Comparison of ENCODE assay signal across 9 cellular contexts in the genomic region with DNA sequence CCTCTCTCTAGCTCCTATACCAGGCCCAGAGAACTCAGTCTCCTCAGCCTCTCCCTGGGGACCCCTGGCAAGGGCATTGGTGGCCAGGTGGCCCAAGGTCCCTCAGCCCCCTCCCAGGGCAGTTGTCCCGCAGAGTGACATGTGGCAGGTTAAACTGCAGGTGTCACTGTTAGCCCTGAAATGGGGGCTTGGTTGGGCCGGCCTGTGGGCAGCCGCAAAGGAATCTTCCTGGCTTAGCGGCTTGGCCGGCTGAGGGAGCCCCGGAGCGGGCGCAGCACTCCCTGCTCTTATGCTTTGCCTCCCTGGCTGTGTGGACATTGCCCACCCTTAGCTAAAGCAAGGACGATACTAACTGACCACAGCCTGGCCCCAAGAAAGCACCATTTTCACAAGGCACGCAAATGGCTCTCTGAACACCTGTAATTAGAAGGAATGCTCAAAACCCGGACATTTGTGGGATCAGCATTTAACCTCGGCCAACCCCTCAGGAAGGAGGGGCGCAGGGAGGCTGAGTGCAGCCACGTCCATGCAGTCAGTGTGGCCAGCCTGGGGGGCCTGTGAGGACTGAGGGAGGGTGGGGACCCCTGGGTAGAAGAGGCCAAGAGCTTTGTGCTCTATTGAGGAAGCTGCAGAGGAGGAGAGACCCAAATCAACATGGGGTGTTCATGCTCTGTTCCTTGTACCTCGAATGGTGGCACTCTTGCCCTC.
DNase-seq lines count a peak whose midpoint lies in the region; ATAC-seq, FAIRE-seq and TF ChIP-seq lines count a peak whose summit lies in the region.
"Had no signal": no experiment of that assay in that cellular context is flagged by ENCODE, and none has a peak within 500 bp of the region (broad histone marks: within the 10 kb centered on the region; RNA-seq: fewer than 3 reads in every experiment).

No MANE protein-coding gene starts in this region.

- CTCF ChIA-PET in BJ (lab: Yijun Ruan, JAX): no interaction called here
- CTCF ChIA-PET in GM12878 (lab: Yijun Ruan, JAX): interaction anchor here (0.5 to 6.8 kb wide), 10 partner anchors 18 to 306 kb away, joined by 3 to 49 read pairs (median 4); no protein-coding TSS in a partner anchor
- CTCF ChIA-PET in HepG2 (lab: Yijun Ruan, JAX; ENCODE audit: low intra/inter-chr PET ratio, low total read pairs): interaction anchor here (1.3 to 2.0 kb wide), 2 partner anchors 157 to 268 kb away, joined by 14 to 15 read pairs; no protein-coding TSS in a partner anchor

- FAIRE-seq in GM12878 (lab: Jason Lieb, UNC): peak; percentile 71
- peak; percentile 32 for FAIRE-seq in HepG2 (lab: Jason Lieb, UNC)

- no peaks in the 10 kb centered on the region for H3K36me3 ChIP-seq in BJ (ENCODE audit: control insufficient read depth, insufficient read depth, low read length)
- H3K36me3 ChIP-seq in GM12878 (ENCODE audit: control insufficient read depth in 2 of 2, insufficient read depth in 2 of 2, low read length in 1 of 2): no peaks in the 10 kb centered on the region
- no peaks in the 10 kb centered on the region for H3K36me3 ChIP-seq in HepG2 (replicated peaks in 1 of 2; ENCODE audit: control insufficient read depth in 1 of 2, insufficient read depth in 2 of 2, low read length in 2 of 2)
- H3K36me3 ChIP-seq: suprapubic skin had no signal

- no peak overlapping the region for H3K9ac ChIP-seq in GM12878 (ENCODE audit: control insufficient read depth, insufficient read depth, low read length)
- no peak overlapping the region for H3K9ac ChIP-seq in HepG2 (ENCODE audit: insufficient read depth, low read depth, low read length)

- SMC1A ChIA-PET in GM12878 (lab: Charles Lee; ENCODE audit: uncharacterized antibody, unreplicated experiment): interaction anchor here (0.5 to 1.8 kb wide), 5 partner anchors 81 to 268 kb away, joined by 3 to 10 read pairs (median 3); no protein-coding TSS in a partner anchor

- intact Hi-C loops in GM12878 (cut with micrococcal nuclease; ENCODE audit: unreplicated experiment): loop anchor here (1.0 to 2.0 kb wide), 3 partner anchors 82 to 268 kb away; no protein-coding TSS in a partner anchor
- intact Hi-C loops in HepG2 (cut with micrococcal nuclease; ENCODE audit: unreplicated experiment): loop anchor here (1.0 to 5.0 kb wide), 2 partner anchors 157 to 268 kb away; no protein-coding TSS in a partner anchor

- H3K4me3 ChIP-seq in BJ (ENCODE audit: low read depth, low read length) (no peak overlapping the region), GM12878 (no peak overlapping the region), HepG2 (replicated peaks in 1 of 3; ENCODE audit: insufficient read depth in 1 of 3, low read depth in 2 of 3, low read length in 3 of 3) (no peak overlapping the region)
- H3K4me3 ChIP-seq: suprapubic skin had no signal

- peaks cover 4% of the 10 kb centered on the region; the same call in 1 of the 2 replicates for H3K27me3 ChIP-seq in BJ (ENCODE audit: control insufficient read depth, insufficient read depth, low read length)
- peaks cover 0 to 2% of the 10 kb centered on the region in 2 experiments; a peak in 1 of 4 replicates for H3K27me3 ChIP-seq in GM12878 (replicated peaks in 1 of 2; ENCODE audit: control insufficient read depth in 2 of 2, insufficient read depth in 2 of 2, low read length in 1 of 2)
- peaks cover 0 to 10% of the 10 kb centered on the region in 2 experiments; a peak in 3 of 5 replicates for H3K27me3 ChIP-seq in HepG2 (ENCODE audit: control insufficient read depth in 1 of 2, insufficient read depth in 2 of 2, low read length in 2 of 2)
- H3K27me3 ChIP-seq: suprapubic skin had no signal

- TF ChIP-seq EP300 in GM12878 (IDR thresholded peaks at IDR 0.05; ENCODE audit: borderline replicate concordance in 1 of 2, control insufficient read depth in 1 of 2, low read depth in 2 of 2, low read length in 2 of 2) (no peak), HepG2 (IDR thresholded peaks at IDR 0.05; ENCODE audit: low read depth in 2 of 2, low read length in 2 of 2) (no peak), HepG2 (CRISPR knock-in tag; IDR thresholded peaks at IDR 0.05; ENCODE audit: borderline replicate concordance) (no peak)

- no peak overlapping the region for H3K4me2 ChIP-seq in GM12878 (ENCODE audit: control insufficient read depth, insufficient read depth)
- peak overlapping the region; percentile 48 for H3K4me2 ChIP-seq in HepG2 (ENCODE audit: low read depth, low read length)

- H3K79me2 ChIP-seq in GM12878 (ENCODE audit: control insufficient read depth, insufficient read depth, low read length) (no peaks in the 10 kb centered on the region), HepG2 (ENCODE audit: insufficient read depth, low read length) (no peaks in the 10 kb centered on the region)

- H2AFZ ChIP-seq in GM12878 (ENCODE audit: control insufficient read depth, low read depth, low read length): no peak overlapping the region
- H2AFZ ChIP-seq in HepG2 (ENCODE audit: low read length): no peak overlapping the region

- DNase-seq in BJ (ENCODE audit: low read depth) (no peak), NOMO-1 (lab: John Stamatoyannopoulos, UW; ENCODE audit: unreplicated experiment in 2 of 2) (peak; percentile 48 to 79), GM12878 (ENCODE audit: low read depth, low spot score) (no peak), HepG2 (ENCODE audit: low spot score) (peak; percentile 65)
- no peak for DNase-seq in effector CD4-positive, alpha-beta T cell

- H3K4me1 ChIP-seq in GM12878 (ENCODE audit: control insufficient read depth, insufficient read depth, low read length) (no peaks in the 10 kb centered on the region), HepG2 (ENCODE audit: insufficient read depth, low read length) (0 out of 2 replicates have a peak, but pooled peaks cover 4% of the 10 kb centered on the region)
- H3K4me1 ChIP-seq: suprapubic skin had no signal

- POLR2A ChIA-PET in BJ (lab: Charles Lee): no interaction called here
- POLR2A ChIA-PET in GM12878 (lab: Charles Lee): no interaction called here
- POLR2A ChIA-PET in HepG2 (lab: Yijun Ruan, JAX): no interaction called here

- TF ChIP-seq CTCF in BJ (IDR thresholded peaks at IDR 0.05; ENCODE audit: insufficient read depth, low read depth, low read length) (peak; percentile 11; the same call in 1 of the 2 replicates), GM12878 (IDR thresholded peaks at IDR 0.05 in 2 of 3, conservative IDR thresholded peaks at IDR 0.05 in 1 of 3; ENCODE audit: control insufficient read depth in 2 of 3, extremely low read depth in 1 of 3, insufficient read depth in 1 of 3, low read depth in 3 of 3, low read length in 3 of 3) (peak; percentile 65 to 90 (median 74)), HepG2 (CRISPR knock-in tag; IDR thresholded peaks at IDR 0.05) (peak; percentile 93)

- TF ChIP-seq POLR2A in GM18505 (IDR thresholded peaks at IDR 0.05; ENCODE audit: borderline replicate concordance, extremely low read depth, insufficient read depth, insufficient read length): no peak
- no peak for TF ChIP-seq POLR2A in GM12878 (IDR thresholded peaks at IDR 0.05; ENCODE audit: low read depth, low read length)
- TF ChIP-seq POLR2A in HepG2 (IDR thresholded peaks at IDR 0.05; ENCODE audit: insufficient read depth in 1 of 2, low read depth in 2 of 2, low read length in 2 of 2): no peak

- H3K27ac ChIP-seq in GM12878 (ENCODE audit: control insufficient read depth, insufficient read depth) (no peak overlapping the region), HepG2 (ENCODE audit: extremely low read length, insufficient read depth, low read length) (no peak overlapping the region)
- H3K27ac ChIP-seq: suprapubic skin had no signal

- BruUV-seq in GM12878 (replicated peaks; lab: Mats Ljungman, UMichigan): no TSS peak
- BruUV-seq in HepG2 (replicated peaks; lab: Mats Ljungman, UMichigan): no TSS peak

- H3K9me3 ChIP-seq in GM12878 (replicated peaks; ENCODE audit: control insufficient read depth, insufficient read depth, low read length): no peaks in the 10 kb centered on the region
- no peaks in the 10 kb centered on the region for H3K9me3 ChIP-seq in HepG2 (ENCODE audit: low read length)
- H3K9me3 ChIP-seq: suprapubic skin had no signal

- ATAC-seq in GM18505 (IDR thresholded peaks at IDR 0.05; ENCODE audit: unreplicated experiment): peak; percentile 75
- peak; percentile 61 for ATAC-seq in HG03175 (IDR thresholded peaks at IDR 0.05; ENCODE audit: unreplicated experiment)
- peak; percentile 92 for ATAC-seq in GM12878
- peak; percentile 95 for ATAC-seq in HepG2
- no peak for ATAC-seq in HG02938 (IDR thresholded peaks at IDR 0.05; ENCODE audit: unreplicated experiment)

- TF ChIP-seq RAD21 in GM12878 (IDR thresholded peaks at IDR 0.05; ENCODE audit: insufficient read depth, low read depth, low read length) (peak; percentile 67), HepG2 (CRISPR knock-in tag; IDR thresholded peaks at IDR 0.05) (peak; percentile 99)

- RAD21 ChIA-PET in GM12878 (lab: Charles Lee; ENCODE audit: unreplicated experiment): interaction anchor here (0.7 to 1.0 kb wide), 2 partner anchors 115 to 156 kb away, joined by 3 to 8 read pairs; no protein-coding TSS in a partner anchor

- H4K20me1 ChIP-seq in GM12878 (ENCODE audit: control insufficient read depth, insufficient read depth): no peaks in the 10 kb centered on the region
- H4K20me1 ChIP-seq in HepG2 (ENCODE audit: insufficient read depth, low read length): no peaks in the 10 kb centered on the region

- WGBS in GM12878 (ENCODE audit: insufficient coverage, insufficient replicate concordance, low lambda C conversion rate, missing lambda C conversion rate): 2% methylated on average over 15 of the region's 15 CpGs
- 32% methylated on average over 5 of the region's 15 CpGs for WGBS in HepG2 (ENCODE audit: low lambda C conversion rate)

- in situ Hi-C loops in GM12878 (cut with MboI): loop anchor here (5.0 kb wide), 1 partner anchor 158 kb away; no protein-coding TSS in a partner anchor
- in situ Hi-C loops in HepG2 (cut with HindIII; ENCODE audit: extremely low pct_ligation_motif_present, low pct_unique_long_range_greater_than_20kb): loop anchor here (5.0 to 10.0 kb wide), 2 partner anchors 158 to 260 kb away; no protein-coding TSS in a partner anchor

TF ChIP-seq in GM12878, 131 proteins besides CTCF, POLR2A, EP300 and RAD21 (continues in another document):
- TF ChIP-seq EGR1 (IDR thresholded peaks at IDR 0.05; ENCODE audit: borderline replicate concordance in 1 of 2, low read depth in 2 of 2, low read length in 2 of 2) (no peak), CHD1 (IDR thresholded peaks at IDR 0.05; ENCODE audit: low read depth, low read length) (no peak)

TF ChIP-seq in HepG2, 621 proteins besides CTCF, POLR2A, EP300 and RAD21 (continues in another document):
- TF ChIP-seq ZNF850 (CRISPR knock-in tag; conservative IDR thresholded peaks at IDR 0.05): 0 out of 2 replicates have a peak, but pooled peaks have one; percentile 54
- TF ChIP-seq ZNF773 (CRISPR knock-in tag; IDR thresholded peaks at IDR 0.05; ENCODE audit: borderline replicate concordance): 0 out of 2 replicates have a peak, but pooled peaks have one; percentile 29
- 0 out of 2 replicates have a peak, but pooled peaks have one; percentile 33 for TF ChIP-seq ZNF296 (CRISPR knock-in tag; conservative IDR thresholded peaks at IDR 0.05)
- TF ChIP-seq SNAPC2 (CRISPR knock-in tag; IDR thresholded peaks at IDR 0.05): no peak
- TF ChIP-seq REPIN1 (CRISPR knock-in tag; IDR thresholded peaks at IDR 0.05; ENCODE audit: borderline replicate concordance, low read depth): 0 out of 2 replicates have a peak, but pooled peaks have one; percentile 29
- no peak for TF ChIP-seq ZMYM3 (CRISPR knock-in tag; IDR thresholded peaks at IDR 0.05)
- TF ChIP-seq NFKBIZ (CRISPR knock-in tag; IDR thresholded peaks at IDR 0.05): no peak

Comparison
In these comparisons a context has a peak if more than half of its experiments do, and no peak if none do; other contexts are left out.
1. DNase-seq: peak in NOMO-1 (2 of 2) and HepG2 (single experiment); none in BJ (single experiment), GM12878 (single experiment) and effector CD4-positive, alpha-beta T cell (single experiment).
2. CTCF ChIP-seq: peak in every context shown above with its lines; median percentile 93 in HepG2; 74 in GM12878; 11 in BJ.